30 cellular contexts compared by ENCODE assay signal in the genomic region with DNA sequence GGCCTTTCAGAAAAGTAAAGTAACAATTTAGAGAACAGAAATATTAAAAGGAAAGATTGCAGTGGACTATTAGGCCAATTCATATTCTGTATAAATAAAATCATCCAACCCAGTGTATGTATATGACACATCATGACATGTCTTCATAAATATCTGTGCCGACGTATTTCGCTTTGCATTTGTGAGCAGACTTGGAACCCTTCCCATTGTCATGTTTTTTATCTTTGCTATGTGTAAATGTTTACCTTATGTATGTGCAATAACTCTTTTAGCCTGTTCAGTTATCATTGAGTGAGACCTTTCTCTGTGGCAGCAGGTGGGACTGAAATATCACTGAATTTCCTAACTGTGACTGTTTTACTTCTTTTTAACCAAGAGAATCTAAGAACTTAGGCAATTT. TPM values are rescaled to one million over a fixed set of nuclear protein-coding genes. Genes with fewer than 3 reads are reported as not detected.
DNase-seq lines count a peak whose midpoint lies in the region; ATAC-seq, FAIRE-seq and TF ChIP-seq lines count a peak whose summit lies in the region.
"Had no signal": no experiment of that assay in that cellular context is flagged by ENCODE, and none has a peak within 500 bp of the region (broad histone marks: within the 10 kb centered on the region; RNA-seq: fewer than 3 reads in every experiment).

No MANE protein-coding gene starts in this region.

- H3K9me3 Mint-ChIP-seq in activated CD8-positive, alpha-beta T cell treated with anti-CD3 and anti-CD28 coated beads for 36 hours: peaks cover 13% of the 10 kb centered on the region

- WGBS in small intestine, 3 donors: 27 to 56% (median 30%) methylated on average over 3 of the region's 3 CpGs

- no peak for TF ChIP-seq CTCF in bronchial epithelial cell (IDR thresholded peaks at IDR 0.05; ENCODE audit: insufficient read depth, low read length, severe bottlenecking)
- no peak for TF ChIP-seq CTCF in activated CD8-positive, alpha-beta T cell treated with anti-CD3 and anti-CD28 coated beads for 36 hours (IDR thresholded peaks at IDR 0.05)

- H3K27ac Mint-ChIP-seq in activated CD8-positive, alpha-beta T cell treated with anti-CD3 and anti-CD28 coated beads for 36 hours: no peak overlapping the region
- H3K27ac Mint-ChIP-seq: activated CD4-positive, alpha-beta memory T cell treated with anti-CD3 and anti-CD28 coated beads, Interleukin-2, amount 10 ng/mL, durations not matched to agents 7 days and 5 days; activated T-helper 17 cell treated with anti-CD3 and anti-CD28 coated beads, Interleukin-2, amount 50 U/mL, for 72 hours; HFFc6; mesothelial cell of epicardium; progenitor cell of endocrine pancreas; stimulated activated naive CD8-positive, alpha-beta T cell treated with anti-CD3 and anti-CD28 coated beads, Interleukin-15, amount 100 ng/mL, for 72 hours had no signal

- H3K27me3 ChIP-seq in bronchial epithelial cell (ENCODE audit: control insufficient read depth, insufficient read depth, low read length): no peaks in the 10 kb centered on the region
- no peaks in the 10 kb centered on the region for H3K27me3 ChIP-seq in small intestine (ENCODE audit: control insufficient read depth in 2 of 2, insufficient read depth in 2 of 2, low read length in 2 of 2)
- H3K27me3 ChIP-seq: brain microvascular endothelial cell, neutrophil, right lobe of liver had no signal

- no peak for FAIRE-seq in bronchial epithelial cell (lab: Jason Lieb, UNC)
- FAIRE-seq in small intestine (lab: Jason Lieb, UNC): no peak
- FAIRE-seq: A204.1, GM18507, GM19239, H1, keratinocyte had no signal

- H3K9me3 ChIP-seq in small intestine (ENCODE audit: control insufficient read depth, low read depth): no peaks in the 10 kb centered on the region
- H3K9me3 ChIP-seq: neutrophil, right lobe of liver, thoracic aorta had no signal

- CTCF ChIA-PET in activated CD8-positive, alpha-beta T cell treated with anti-CD3 and anti-CD28 coated beads for 36 hours (lab: Charles Lee): no interaction called here

- H3K4me1 ChIP-seq in small intestine (ENCODE audit: control insufficient read depth in 2 of 2, insufficient read depth in 1 of 2, low read depth in 1 of 2, low read length in 1 of 2): no peaks in the 10 kb centered on the region
- H3K4me1 ChIP-seq: right lobe of liver had no signal

- no peak overlapping the region for H3K27ac ChIP-seq in small intestine (ENCODE audit: low read depth in 1 of 2, low read length in 1 of 2)
- H3K27ac ChIP-seq: brain microvascular endothelial cell, neutrophil, right lobe of liver, thoracic aorta had no signal

- no peaks in the 10 kb centered on the region for H3K4me1 Mint-ChIP-seq in activated CD8-positive, alpha-beta T cell treated with anti-CD3 and anti-CD28 coated beads for 36 hours (ENCODE audit: low read depth)
- H3K4me1 Mint-ChIP-seq: activated CD4-positive, alpha-beta memory T cell treated with anti-CD3 and anti-CD28 coated beads, Interleukin-2, amount 10 ng/mL, durations not matched to agents 7 days and 5 days; activated T-helper 17 cell treated with anti-CD3 and anti-CD28 coated beads, Interleukin-2, amount 50 U/mL, for 72 hours; stimulated activated naive CD8-positive, alpha-beta T cell treated with anti-CD3 and anti-CD28 coated beads, Interleukin-15, amount 100 ng/mL, for 72 hours had no signal

- H3K4me3 ChIP-seq in bronchial epithelial cell (ENCODE audit: low read depth, low read length) (no peak overlapping the region), small intestine (ENCODE audit: low read depth in 1 of 2, low read length in 2 of 2) (no peak overlapping the region)
- H3K4me3 ChIP-seq: right lobe of liver, thoracic aorta had no signal

- DNase-seq in NCI-H510A treated with DMSO at 0.1 percent for 48 hours (lab: John Stamatoyannopoulos, UW) (peak; percentile 19), NCI-H510A (lab: John Stamatoyannopoulos, UW) (no peak), NCI-H2029 treated with DMSO at 0.1 percent for 48 hours (lab: John Stamatoyannopoulos, UW) (peak; percentile 24), bronchial epithelial cell (ENCODE audit: low read depth) (peak; percentile 90), small intestine (peak; percentile 49)
- no peak for DNase-seq in activated CD8-positive, alpha-beta T cell treated with anti-CD3 and anti-CD28 coated beads for 36 hours
- DNase-seq in activated CD8-positive, alpha-beta memory T cell treated with anti-CD3 and anti-CD28 coated beads for 24 hours: no peak
- DNase-seq: activated CD4-positive, alpha-beta memory T cell treated with anti-CD3 and anti-CD28 coated beads, Interleukin-2, amount 10 ng/mL, durations not matched to agents 7 days and 5 days; activated naive CD4-positive, alpha-beta T cell treated with anti-CD3 and anti-CD28 coated beads, Interleukin-2, amount 50 U/mL, for 16 hours; amniotic stem cell; brain microvascular endothelial cell; head of caudate nucleus; HFFc6; naive B cell; NCI-H526; right lobe of liver; stimulated activated CD4-positive, alpha-beta T cell treated with anti-CD3 and anti-CD28 coated beads, Interleukin-2, amount 100 ng/mL, for 48 hours; stimulated activated naive CD8-positive, alpha-beta T cell treated with anti-CD3 and anti-CD28 coated beads, Interleukin-15, amount 100 ng/mL, for 72 hours; SW 1271 had no signal

- H3K36me3 ChIP-seq in bronchial epithelial cell (ENCODE audit: control insufficient read depth, insufficient read depth, low read length): peaks cover 5% of the 10 kb centered on the region
- peaks cover 0 to 2% of the 10 kb centered on the region in 2 donors for H3K36me3 ChIP-seq in small intestine (ENCODE audit: control insufficient read depth in 2 of 2, insufficient read depth in 2 of 2, low read length in 2 of 2)
- H3K36me3 ChIP-seq: brain microvascular endothelial cell, neutrophil, right lobe of liver had no signal

- H3K4me3 Mint-ChIP-seq in activated CD8-positive, alpha-beta T cell treated with anti-CD3 and anti-CD28 coated beads for 36 hours: no peak overlapping the region
- H3K4me3 Mint-ChIP-seq: activated CD4-positive, alpha-beta memory T cell treated with anti-CD3 and anti-CD28 coated beads, Interleukin-2, amount 10 ng/mL, durations not matched to agents 7 days and 5 days; activated T-helper 17 cell treated with anti-CD3 and anti-CD28 coated beads, Interleukin-2, amount 50 U/mL, for 72 hours; HFFc6; mesothelial cell of epicardium; naive B cell; stimulated activated naive CD8-positive, alpha-beta T cell treated with anti-CD3 and anti-CD28 coated beads, Interleukin-15, amount 100 ng/mL, for 72 hours had no signal

- POLR2A ChIA-PET in activated CD8-positive, alpha-beta T cell treated with anti-CD3 and anti-CD28 coated beads for 36 hours (lab: Charles Lee): no interaction called here

- intact Hi-C loops in activated CD8-positive, alpha-beta T cell treated with anti-CD3 and anti-CD28 coated beads for 36 hours (cut with micrococcal nuclease): no loop called here

- H3K36me3 Mint-ChIP-seq in activated CD8-positive, alpha-beta T cell treated with anti-CD3 and anti-CD28 coated beads for 36 hours (ENCODE audit: low read depth): peaks cover 1% of the 10 kb centered on the region

- peaks cover 5% of the 10 kb centered on the region for H3K27me3 Mint-ChIP-seq in activated CD8-positive, alpha-beta T cell treated with anti-CD3 and anti-CD28 coated beads for 36 hours
- H3K27me3 Mint-ChIP-seq: progenitor cell of endocrine pancreas; stimulated activated naive CD8-positive, alpha-beta T cell treated with anti-CD3 and anti-CD28 coated beads, Interleukin-15, amount 100 ng/mL, for 72 hours had no signal

- no peak for ATAC-seq in activated CD8-positive, alpha-beta T cell treated with anti-CD3 and anti-CD28 coated beads for 36 hours
- no peak for ATAC-seq in HG02588 (IDR thresholded peaks at IDR 0.05; ENCODE audit: unreplicated experiment)
- ATAC-seq: activated T-helper 17 cell treated with anti-CD3 and anti-CD28 coated beads, Interleukin-2, amount 50 U/mL, for 72 hours; right lobe of liver; stimulated activated naive CD8-positive, alpha-beta T cell treated with anti-CD3 and anti-CD28 coated beads, Interleukin-15, amount 100 ng/mL, for 72 hours had no signal

RNA-seq across cellular contexts. Expression of gene FAM3B, which starts 58.0 kb away (rescaled TPM):
- not detected in 2 replicates for total RNA-seq in bronchial epithelial cell
- 100 to 1,000 TPM; 128 to 379 (median 329) TPM for polyA plus RNA-seq in small intestine
- not detected for total RNA-seq in activated CD8-positive, alpha-beta T cell treated with anti-CD3 and anti-CD28 coated beads for 36 hours
- total RNA-seq: activated CD4-positive, alpha-beta memory T cell treated with anti-CD3 and anti-CD28 coated beads, Interleukin-2, amount 10 ng/mL, durations not matched to agents 7 days and 5 days; activated T-helper 17 cell treated with anti-CD3 and anti-CD28 coated beads, Interleukin-2, amount 50 U/mL, for 72 hours; HFFc6 had no signal
- polyA plus RNA-seq: keratinocyte had no signal

Comparison
In these comparisons a context has a peak if more than half of its experiments do, and no peak if none do; other contexts are left out.
1. DNase-seq: peak in NCI-H510A treated with DMSO at 0.1 percent for 48 hours (single experiment), NCI-H2029 treated with DMSO at 0.1 percent for 48 hours (single experiment), bronchial epithelial cell (single experiment) and small intestine (single experiment); none in NCI-H510A (single experiment), activated CD8-positive, alpha-beta T cell treated with anti-CD3 and anti-CD28 coated beads for 36 hours (single experiment) and activated CD8-positive, alpha-beta memory T cell treated with anti-CD3 and anti-CD28 coated beads for 24 hours (single experiment).